ENCODE assay signal across 8 cellular contexts in the genomic region with DNA sequence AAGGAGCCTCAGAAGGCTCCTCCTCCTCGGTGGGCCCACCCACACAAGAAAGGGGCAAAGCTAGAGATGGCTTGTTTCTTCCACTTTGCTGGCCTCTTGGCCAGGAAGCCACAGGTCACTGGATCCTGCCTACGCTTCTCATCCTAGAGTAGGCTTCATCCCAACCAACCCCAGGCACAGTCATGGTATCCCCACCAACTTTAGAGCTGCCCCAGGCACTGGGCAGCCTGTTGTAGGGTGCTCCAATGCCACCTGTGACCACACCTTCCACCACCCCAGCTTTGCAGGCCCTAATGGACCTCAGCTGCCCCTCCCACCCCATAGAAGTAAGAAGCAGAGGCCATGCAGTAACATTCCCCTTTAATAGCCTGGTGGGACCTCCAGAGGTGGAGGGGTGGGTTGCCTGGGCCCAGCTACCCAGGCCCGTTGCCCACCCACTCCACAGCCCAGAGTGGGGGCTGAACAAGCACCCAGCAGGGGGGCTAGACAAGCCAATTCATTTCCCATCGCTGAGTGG. TPM values are rescaled to one million over a fixed set of nuclear protein-coding genes. Genes with fewer than 3 reads are reported as not detected.
DNase-seq lines count a peak whose midpoint lies in the region; TF ChIP-seq lines count a peak whose summit lies in the region.

No MANE protein-coding gene starts in this region.

- TF ChIP-seq CTCF in GM12865 (IDR thresholded peaks at IDR 0.05; ENCODE audit: insufficient read depth, low read depth, low read length, missing control alignments): no peak
- no peak for TF ChIP-seq CTCF in VCaP (conservative IDR thresholded peaks at IDR 0.05)
- no peak for TF ChIP-seq CTCF in fibroblast of villous mesenchyme (IDR thresholded peaks at IDR 0.05; ENCODE audit: insufficient read depth, low read depth, low read length)
- TF ChIP-seq CTCF in retinal pigment epithelial cell (conservative IDR thresholded peaks at IDR 0.05; ENCODE audit: low read depth, low read length): no peak

- H3K4me3 ChIP-seq in GM12865 (ENCODE audit: low read depth, low read length) (peak overlapping the region; percentile 95), fibroblast of villous mesenchyme (ENCODE audit: low read depth, low read length) (peak overlapping the region; percentile 88), retinal pigment epithelial cell (ENCODE audit: low read length) (peak overlapping the region; percentile 27)

- no peak for DNase-seq in GM12865 (ENCODE audit: low read depth)
- no peak for DNase-seq in fibroblast of villous mesenchyme (ENCODE audit: low read depth)
- DNase-seq in retinal pigment epithelial cell (ENCODE audit: low read depth): no peak
- no peak for DNase-seq in kidney glomerular epithelial cell (lab: John Stamatoyannopoulos, UW)
- DNase-seq in NCI-H82 (lab: John Stamatoyannopoulos, UW): no peak
- no peak for DNase-seq in NCI-H2107 treated with DMSO at 0.1 percent for 48 hours (lab: John Stamatoyannopoulos, UW; ENCODE audit: unreplicated experiment)
- no peak for DNase-seq in NCI-H1417 (lab: John Stamatoyannopoulos, UW)

- peak overlapping the region; percentile 100 for H3K27ac ChIP-seq in VCaP

RNA-seq across cellular contexts. Expression of a gene that starts 0.5 kb away (rescaled TPM):
- 111 and 120 TPM in 2 replicates for total RNA-seq in fibroblast of villous mesenchyme

RNA-seq across cellular contexts. Expression of a gene that starts 3.0 kb away (rescaled TPM):
- total RNA-seq in fibroblast of villous mesenchyme: 78.3 and 81.6 TPM in 2 replicates

RNA-seq across cellular contexts. Expression of a gene that starts 11.6 kb away (rescaled TPM):
- total RNA-seq in fibroblast of villous mesenchyme: 295 and 389 TPM in 2 replicates

RNA-seq across cellular contexts. Expression of a gene that starts 17.7 kb away (rescaled TPM):
- total RNA-seq in fibroblast of villous mesenchyme: 15.5 and 16.1 TPM in 2 replicates

RNA-seq across cellular contexts. Expression of a gene that starts 35.8 kb away (rescaled TPM):
- total RNA-seq in fibroblast of villous mesenchyme: 4.7 and 6.1 TPM in 2 replicates

Comparison
In these comparisons a context has a peak if more than half of its experiments do, and no peak if none do; other contexts are left out.
1. H3K4me3 ChIP-seq: peak in every context shown above with its lines; median percentile 95 in GM12865; 88 in fibroblast of villous mesenchyme; 27 in retinal pigment epithelial cell.